Comparison of ENCODE assay signal across 7 cellular contexts in the genomic region with DNA sequence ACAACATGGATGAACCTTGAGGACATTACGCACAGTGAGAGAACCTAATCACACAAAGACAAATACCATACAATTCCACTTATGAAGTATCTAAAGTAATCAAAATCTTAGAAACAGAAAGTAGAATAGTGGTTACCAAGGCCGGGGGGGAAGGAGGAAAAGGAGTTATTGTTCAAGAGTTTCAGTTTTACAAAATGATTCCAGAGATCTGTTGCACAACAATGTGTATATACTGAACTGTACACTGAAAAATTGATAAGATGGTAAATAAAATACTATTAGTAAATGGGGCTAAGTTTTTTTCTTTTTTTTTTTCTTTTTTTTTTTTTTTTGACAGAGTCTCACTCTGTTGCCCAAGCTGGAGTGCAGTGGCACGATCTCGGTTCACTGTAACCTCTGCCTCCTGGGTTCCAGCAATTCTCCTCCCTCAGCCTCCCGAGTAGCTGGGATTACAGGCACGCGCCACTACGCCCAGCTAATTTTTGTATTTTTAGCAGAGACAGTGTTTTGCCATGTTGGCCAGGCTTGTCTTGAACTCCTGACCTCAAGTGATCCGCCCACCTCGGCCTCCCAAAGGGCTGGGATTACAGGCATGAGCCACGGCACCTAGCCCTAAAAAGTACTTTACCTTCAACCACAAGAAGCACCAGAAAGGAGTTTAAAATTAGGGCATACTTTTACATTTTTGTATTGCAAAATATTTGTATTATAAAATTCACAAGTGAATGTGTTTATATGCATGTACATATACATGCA. TPM values are rescaled to one million over a fixed set of nuclear protein-coding genes. Genes with fewer than 3 reads are reported as not detected.
DNase-seq lines count a peak whose midpoint lies in the region; ATAC-seq, FAIRE-seq and TF ChIP-seq lines count a peak whose summit lies in the region.
"Not testable (repeated sequence)": the region's sequence is repeated elsewhere in the genome, so short reads cannot be mapped to it uniquely, and the experiment has no call there.

No MANE protein-coding gene starts in this region.

- 32% methylated on average over 9 of the region's 11 CpGs for WGBS in GM12878 (ENCODE audit: insufficient coverage, insufficient replicate concordance, low lambda C conversion rate, missing lambda C conversion rate)
- WGBS in small intestine, 3 donors = 37 to 42% (median 39%) methylated on average over 11 of the region's 11 CpGs

- TF ChIP-seq RAD21 in GM12878 (IDR thresholded peaks at IDR 0.05; ENCODE audit: insufficient read depth, low read depth, low read length) = not testable (repeated sequence)

- CTCF ChIA-PET in activated CD8-positive, alpha-beta memory T cell treated with anti-CD3 and anti-CD28 coated beads, Interleukin-2, amount 10 ng/mL, durations not matched to agents 7 days and 5 days (lab: Charles Lee) = interaction anchor here (0.8 to 3.6 kb wide), 6 partner anchors 9 to 51 kb away, joined by 3 to 14 read pairs (median 6); no protein-coding TSS in a partner anchor
- CTCF ChIA-PET in GM12878 (lab: Yijun Ruan, JAX) = interaction anchor here (0.9 to 2.0 kb wide), 3 partner anchors 9 to 31 kb away, joined by 3 to 7 read pairs (median 6); no protein-coding TSS in a partner anchor

- not testable (repeated sequence) for TF ChIP-seq POLR2A in GM12878 (IDR thresholded peaks at IDR 0.05; ENCODE audit: low read depth, low read length)

- H3K9ac ChIP-seq in MM.1S (ENCODE audit: low read length); GM12878 (ENCODE audit: control insufficient read depth, insufficient read depth, low read length): not testable (repeated sequence)

- not testable (repeated sequence) for H3K79me2 ChIP-seq in MM.1S (ENCODE audit: low read length); GM12878 (ENCODE audit: control insufficient read depth, insufficient read depth, low read length)

- H3K27ac Mint-ChIP-seq in activated CD8-positive, alpha-beta memory T cell treated with anti-CD3 and anti-CD28 coated beads, Interleukin-2, amount 10 ng/mL, durations not matched to agents 7 days and 5 days = peak overlapping the region; percentile 87
- H3K27ac Mint-ChIP-seq in immature natural killer cell = peak overlapping the region; percentile 85 to 95 (median 88)

- H3K27me3 Mint-ChIP-seq in activated CD8-positive, alpha-beta memory T cell treated with anti-CD3 and anti-CD28 coated beads, Interleukin-2, amount 10 ng/mL, durations not matched to agents 7 days and 5 days = not testable (repeated sequence)
- H3K27me3 Mint-ChIP-seq in immature natural killer cell (ENCODE audit: low read depth in 3 of 3) = peaks cover 5 to 10% (median 6%) of the 10 kb centered on the region in 3 donors

- SMC1A ChIA-PET in GM12878 (lab: Charles Lee; ENCODE audit: uncharacterized antibody, unreplicated experiment) = interaction anchor here (0.8 to 1.2 kb wide), 8 partner anchors 9 to 206 kb away, joined by 3 to 4 read pairs (median 3); no protein-coding TSS in a partner anchor

- not testable (repeated sequence) for H3K36me3 ChIP-seq in GM06990 (ENCODE audit: control insufficient read depth, insufficient read depth, low read length); MM.1S (replicated peaks; ENCODE audit: insufficient read depth, low read length); GM12878 (ENCODE audit: control insufficient read depth in 2 of 2, insufficient read depth in 2 of 2, low read length in 1 of 2); small intestine (ENCODE audit: control insufficient read depth in 2 of 2, insufficient read depth in 2 of 2, low read length in 2 of 2)

- not testable (repeated sequence) for H4K20me1 ChIP-seq in MM.1S (ENCODE audit: insufficient read depth, low read length); GM12878 (ENCODE audit: control insufficient read depth, insufficient read depth)

- RAD21 ChIA-PET in GM12878 (lab: Charles Lee; ENCODE audit: unreplicated experiment) = interaction anchor here (0.7 to 1.2 kb wide), 4 partner anchors 11 to 51 kb away, joined by 3 to 4 read pairs (median 3); no protein-coding TSS in a partner anchor

- POLR2A ChIA-PET in GM12878 (lab: Charles Lee) = interaction anchor here (0.5 to 2.0 kb wide), 7 partner anchors 11 to 1538 kb away, joined by 3 to 7 read pairs (median 3); partner anchors contain the start of gene FBXL12

- peak; percentile 52 for DNase-seq in GM06990 (ENCODE audit: extremely low read depth, insufficient read length)
- DNase-seq in MM.1S = peak; percentile 77
- peak; percentile 33 for DNase-seq in RPMI8226
- not testable (repeated sequence) for DNase-seq in activated CD8-positive, alpha-beta memory T cell treated with anti-CD3 and anti-CD28 coated beads, Interleukin-2, amount 10 ng/mL, durations not matched to agents 7 days and 5 days; GM12878 (ENCODE audit: low read depth, low spot score)
- peak; percentile 18 to 33 (median 33) for DNase-seq in immature natural killer cell
- peak; percentile 21 for DNase-seq in small intestine

- intact Hi-C loops in GM12878 (cut with micrococcal nuclease; ENCODE audit: unreplicated experiment) = loop anchor here (5.0 kb wide), 1 partner anchor 38 kb away; no protein-coding TSS in a partner anchor

- H3K9me3 ChIP-seq in MM.1S (replicated peaks; ENCODE audit: insufficient read depth, low read length); GM12878 (replicated peaks; ENCODE audit: control insufficient read depth, insufficient read depth, low read length); small intestine (ENCODE audit: control insufficient read depth, low read depth): not testable (repeated sequence)

- ATAC-seq in activated CD8-positive, alpha-beta memory T cell treated with anti-CD3 and anti-CD28 coated beads, Interleukin-2, amount 10 ng/mL, durations not matched to agents 7 days and 5 days = not testable (repeated sequence)
- peak; percentile 3; the same call in 1 of the 3 replicates for ATAC-seq in GM12878

- not testable (repeated sequence) for H3F3A ChIP-seq in MM.1S (ENCODE audit: insufficient read depth, low read length)

- not testable (repeated sequence) for H2AFZ ChIP-seq in MM.1S (ENCODE audit: low read length)
- H2AFZ ChIP-seq in GM12878 (ENCODE audit: control insufficient read depth, low read depth, low read length) = peak overlapping the region; percentile 25; the same call in 1 of the 2 replicates

- H3K4me1 ChIP-seq in MM.1S (ENCODE audit: low read length) (peaks cover 15% of the 10 kb centered on the region), GM12878 (ENCODE audit: control insufficient read depth, insufficient read depth, low read length) (peaks cover 16% of the 10 kb centered on the region)
- not testable (repeated sequence) for H3K4me1 ChIP-seq in small intestine (ENCODE audit: control insufficient read depth in 2 of 2, insufficient read depth in 1 of 2, low read depth in 1 of 2, low read length in 1 of 2)

- FAIRE-seq in GM12878 (lab: Jason Lieb, UNC); small intestine (lab: Jason Lieb, UNC): not testable (repeated sequence)

- H3K4me1 Mint-ChIP-seq in activated CD8-positive, alpha-beta memory T cell treated with anti-CD3 and anti-CD28 coated beads, Interleukin-2, amount 10 ng/mL, durations not matched to agents 7 days and 5 days = peaks cover 22% of the 10 kb centered on the region
- peaks cover 21 to 27% of the 10 kb centered on the region in 2 donors for H3K4me1 Mint-ChIP-seq in immature natural killer cell

- not testable (repeated sequence) for H3K27me3 ChIP-seq in GM06990 (replicated peaks; ENCODE audit: control insufficient read depth, insufficient read depth, low read length); MM.1S (replicated peaks; ENCODE audit: insufficient read depth, low read length); GM12878 (replicated peaks in 1 of 2; ENCODE audit: control insufficient read depth in 2 of 2, insufficient read depth in 2 of 2, low read length in 1 of 2); small intestine (ENCODE audit: control insufficient read depth in 2 of 2, insufficient read depth in 2 of 2, low read length in 2 of 2)

- H3K9me3 Mint-ChIP-seq in activated CD8-positive, alpha-beta memory T cell treated with anti-CD3 and anti-CD28 coated beads, Interleukin-2, amount 10 ng/mL, durations not matched to agents 7 days and 5 days (ENCODE audit: low read depth); immature natural killer cell: not testable (repeated sequence)

- TF ChIP-seq CTCF in GM06990 (IDR thresholded peaks at IDR 0.05; ENCODE audit: insufficient read depth, low read length, poor library complexity, severe bottlenecking); MM.1S (IDR thresholded peaks at IDR 0.05; ENCODE audit: low read length); GM12878 (IDR thresholded peaks at IDR 0.05 in 2 of 3, conservative IDR thresholded peaks at IDR 0.05 in 1 of 3; ENCODE audit: control insufficient read depth in 2 of 3, extremely low read depth in 1 of 3, insufficient read depth in 1 of 3, low read depth in 3 of 3, low read length in 3 of 3): not testable (repeated sequence)

- H3K4me3 ChIP-seq in GM06990 (replicated peaks; ENCODE audit: low read depth, low read length); GM12878; small intestine (ENCODE audit: low read depth in 1 of 2, low read length in 2 of 2): not testable (repeated sequence)
- H3K4me3 ChIP-seq in MM.1S (ENCODE audit: low read length) = peak overlapping the region; percentile 16; the same call in 1 of the 2 replicates

- H3K27ac ChIP-seq in MM.1S (ENCODE audit: low read length) (peak overlapping the region; percentile 47; the same call in 1 of the 2 replicates), GM12878 (ENCODE audit: control insufficient read depth, insufficient read depth) (peak overlapping the region; percentile 34; the same call in 1 of the 2 replicates)
- not testable (repeated sequence) for H3K27ac ChIP-seq in small intestine (ENCODE audit: low read depth in 1 of 2, low read length in 1 of 2)

- peak overlapping the region; percentile 63 for H3K4me3 Mint-ChIP-seq in activated CD8-positive, alpha-beta memory T cell treated with anti-CD3 and anti-CD28 coated beads, Interleukin-2, amount 10 ng/mL, durations not matched to agents 7 days and 5 days
- peak overlapping the region; percentile 67 to 84 (median 79) for H3K4me3 Mint-ChIP-seq in immature natural killer cell

- H3K9me2 ChIP-seq in MM.1S (replicated peaks; ENCODE audit: insufficient read depth, low read length) = not testable (repeated sequence)

- H3K4me2 ChIP-seq in MM.1S (ENCODE audit: low read depth, low read length) (peak overlapping the region; percentile 66), GM12878 (ENCODE audit: control insufficient read depth, insufficient read depth) (peak overlapping the region; percentile 67)

- not testable (repeated sequence) for H3K36me3 Mint-ChIP-seq in activated CD8-positive, alpha-beta memory T cell treated with anti-CD3 and anti-CD28 coated beads, Interleukin-2, amount 10 ng/mL, durations not matched to agents 7 days and 5 days; immature natural killer cell

- in situ Hi-C loops in GM12878 (cut with MboI) = not testable (repeated sequence)

- not testable (repeated sequence) for BruUV-seq in GM12878 (replicated peaks; lab: Mats Ljungman, UMichigan)

- not testable (repeated sequence) for TF ChIP-seq EP300 in GM12878 (IDR thresholded peaks at IDR 0.05; ENCODE audit: borderline replicate concordance in 1 of 2, control insufficient read depth in 1 of 2, low read depth in 2 of 2, low read length in 2 of 2)

RNA-seq across cellular contexts. Expression of gene DNMT1, which starts 4.3 kb away (rescaled TPM):
- 100 to 1,000 TPM; 433 to 500 TPM for total RNA-seq in activated CD8-positive, alpha-beta memory T cell treated with anti-CD3 and anti-CD28 coated beads, Interleukin-2, amount 10 ng/mL, durations not matched to agents 7 days and 5 days
- total RNA-seq in GM12878 (2013; cell fraction: nucleolus; rRNA removed) = 263 and 295 TPM in 2 replicates
- total RNA-seq in GM12878 (2014; rRNA removed) (87.7 and 114 TPM in 2 replicates), GM12878 (2014; rRNA removed; fragmentation: Illumina TruSeq; extraction: Trizol) (67.2 and 70.0 TPM in 2 replicates), GM12878 (2021) (221 and 238 TPM in 2 replicates)
- 71.5 TPM for polyA plus RNA-seq in GM12878 (2011; ENCODE audit: low read depth)
- polyA plus RNA-seq in GM12878 (2011; rRNA removed) (100 and 130 TPM in 2 replicates), GM12878 (2014; fragmentation: Illumina TruSeq; extraction: Trizol) (132 and 137 TPM in 2 replicates), GM12878 (2014; fragmentation: Nextera tagmentation; extraction: Ambion mirVana) (100 to 1,000 TPM; 128 to 149 TPM), GM12878 (2014; rRNA removed) (107 and 126 TPM in 2 replicates), GM12878 (2016; fragmentation: Nextera tagmentation; extraction: Ambion mirVana) (100 to 1,000 TPM; 280 to 290 TPM), immature natural killer cell (100 to 1,000 TPM in 1 of 3 donors, 10 to 100 TPM in 2; 21.8 to 162 (median 43.3) TPM), small intestine (10 to 100 TPM in 2 of 3 donors, 1 to 10 TPM in 1; 10.0 to 32.0 (median 13.9) TPM)
- 75.3 and 81.4 TPM in 2 replicates for polyA plus RNA-seq in GM12878 (2011; cell fraction: cytosol; rRNA removed)
- polyA plus RNA-seq in GM12878 (2011; cell fraction: nucleus; rRNA removed) = 356 and 514 TPM in 2 replicates
- 113 and 151 TPM in 2 replicates for polyA plus RNA-seq in GM12878 (2012)
- polyA minus RNA-seq in GM12878 (2011; rRNA and poly(A)+ RNA removed) = 105 and 125 TPM in 2 replicates
- polyA minus RNA-seq in GM12878 (2011; cell fraction: cytosol; rRNA and poly(A)+ RNA removed) = 67.9 and 73.8 TPM in 2 replicates
- polyA minus RNA-seq in GM12878 (2011; cell fraction: nucleus; rRNA and poly(A)+ RNA removed) = 91.4 and 160 TPM in 2 replicates

RNA-seq across cellular contexts. Expression of gene S1PR2, which starts 32.1 kb away (rescaled TPM):
- total RNA-seq in activated CD8-positive, alpha-beta memory T cell treated with anti-CD3 and anti-CD28 coated beads, Interleukin-2, amount 10 ng/mL, durations not matched to agents 7 days and 5 days = 1 to 10 TPM; 6.1 to 8.5 TPM
- total RNA-seq in GM12878 (2013; cell fraction: nucleolus; rRNA removed) = 47.7 and 53.8 TPM in 2 replicates
- 13.0 and 13.3 TPM in 2 replicates for total RNA-seq in GM12878 (2014; rRNA removed)
- total RNA-seq in GM12878 (2014; rRNA removed; fragmentation: Illumina TruSeq; extraction: Trizol) = 9.3 and 9.8 TPM in 2 replicates
- total RNA-seq in GM12878 (2021) = 19.1 and 19.6 TPM in 2 replicates
- 8.8 TPM for polyA plus RNA-seq in GM12878 (2011; ENCODE audit: low read depth)
- polyA plus RNA-seq in GM12878 (2011; rRNA removed) = 14.4 and 26.8 TPM in 2 replicates
- 39.3 and 44.0 TPM in 2 replicates for polyA plus RNA-seq in GM12878 (2011; cell fraction: cytosol; rRNA removed)
- polyA plus RNA-seq in GM12878 (2011; cell fraction: nucleus; rRNA removed) = 20.3 and 21.5 TPM in 2 replicates
- 12.5 and 18.2 TPM in 2 replicates for polyA plus RNA-seq in GM12878 (2012)
- 6.3 and 7.1 TPM in 2 replicates for polyA plus RNA-seq in GM12878 (2014; fragmentation: Illumina TruSeq; extraction: Trizol)
- 1 to 10 TPM; 4.9 to 9.6 TPM for polyA plus RNA-seq in GM12878 (2014; fragmentation: Nextera tagmentation; extraction: Ambion mirVana)
- 9.9 and 10.9 TPM in 2 replicates for polyA plus RNA-seq in GM12878 (2014; rRNA removed)
- 10 to 100 TPM; 18.6 to 20.6 TPM for polyA plus RNA-seq in GM12878 (2016; fragmentation: Nextera tagmentation; extraction: Ambion mirVana)
- polyA minus RNA-seq in GM12878 (2011; rRNA and poly(A)+ RNA removed) = 79.8 and 118 TPM in 2 replicates
- 38.6 and 43.2 TPM in 2 replicates for polyA minus RNA-seq in GM12878 (2011; cell fraction: cytosol; rRNA and poly(A)+ RNA removed)
- polyA minus RNA-seq in GM12878 (2011; cell fraction: nucleus; rRNA and poly(A)+ RNA removed) = 11.7 and 20.7 TPM in 2 replicates
- 1 to 10 TPM in 2 of 3 donors, under 1 TPM in 1; 0.79 to 2.7 (median 1.4) TPM for polyA plus RNA-seq in immature natural killer cell
- 1 to 10 TPM in 1 of 3 donors, under 1 TPM in 1, not detected in 1; 0.81 to 4.3 TPM for polyA plus RNA-seq in small intestine

RNA-seq across cellular contexts. Expression of gene MRPL4, which starts 52.9 kb away (rescaled TPM):
- total RNA-seq in activated CD8-positive, alpha-beta memory T cell treated with anti-CD3 and anti-CD28 coated beads, Interleukin-2, amount 10 ng/mL, durations not matched to agents 7 days and 5 days = 100 to 1,000 TPM in 1 of 2 experiments, 10 to 100 TPM in 1; 85.4 to 112 TPM
- 37.1 and 41.1 TPM in 2 replicates for total RNA-seq in GM12878 (2013; cell fraction: nucleolus; rRNA removed)
- total RNA-seq in GM12878 (2014; rRNA removed) (196 and 221 TPM in 2 replicates), GM12878 (2014; rRNA removed; fragmentation: Illumina TruSeq; extraction: Trizol) (36.4 and 44.4 TPM in 2 replicates), GM12878 (2021) (162 and 169 TPM in 2 replicates)
- 22.8 TPM for polyA plus RNA-seq in GM12878 (2011; ENCODE audit: low read depth)
- polyA plus RNA-seq in GM12878 (2011; rRNA removed) (16.6 and 56.2 TPM in 2 replicates), GM12878 (2014; fragmentation: Illumina TruSeq; extraction: Trizol) (9.5 and 44.4 TPM in 2 replicates), GM12878 (2014; fragmentation: Nextera tagmentation; extraction: Ambion mirVana) (1 to 10 TPM in 1 of 2 experiments, under 1 TPM in 1; 0.79 to 5.8 TPM), GM12878 (2014; rRNA removed) (174 and 217 TPM in 2 replicates), GM12878 (2016; fragmentation: Nextera tagmentation; extraction: Ambion mirVana) (100 to 1,000 TPM; 183 to 186 TPM), immature natural killer cell (10 to 100 TPM; 24.3 to 42.6 (median 27.1) TPM), small intestine (10 to 100 TPM; 44.1 to 85.8 (median 51.9) TPM)
- 127 and 134 TPM in 2 replicates for polyA plus RNA-seq in GM12878 (2011; cell fraction: cytosol; rRNA removed)
- 148 and 198 TPM in 2 replicates for polyA plus RNA-seq in GM12878 (2011; cell fraction: nucleus; rRNA removed)
- 88.5 and 90.8 TPM in 2 replicates for polyA plus RNA-seq in GM12878 (2012)
- polyA minus RNA-seq in GM12878 (2011; rRNA and poly(A)+ RNA removed) = 19.6 and 29.7 TPM in 2 replicates
- 24.2 and 28.3 TPM in 2 replicates for polyA minus RNA-seq in GM12878 (2011; cell fraction: cytosol; rRNA and poly(A)+ RNA removed)
- 20.2 and 32.4 TPM in 2 replicates for polyA minus RNA-seq in GM12878 (2011; cell fraction: nucleus; rRNA and poly(A)+ RNA removed)
